ENCODE assay signal across 24 cellular contexts in genomic region chr2:126803422-126803775, GRCh38.
"Had no signal": no experiment of that assay in that cellular context is flagged by ENCODE, and none has a peak within 500 bp of the region (broad histone marks: within the 10 kb centered on the region; RNA-seq: fewer than 3 reads in every experiment).

No MANE protein-coding gene starts in this region.

- H3K27me3 ChIP-seq: colonic mucosa, pancreas, right lobe of liver, testis, uterus had no signal

- H3K4me1 Mint-ChIP-seq: immature natural killer cell, memory B cell, natural killer cell had no signal

- H3K27ac Mint-ChIP-seq: immature natural killer cell, memory B cell, natural killer cell, type B pancreatic cell had no signal

- H3K4me1 ChIP-seq: colonic mucosa, pancreas, right lobe of liver, testis, tibial artery, uterus had no signal

- H3K4me3 ChIP-seq: colonic mucosa, lung, pancreas, right lobe of liver, smooth muscle cell, tibial artery, uterus had no signal

- H3K9me3 ChIP-seq: colonic mucosa, pancreas, right lobe of liver, testis, tibial artery, uterus had no signal

- ATAC-seq: natural killer cell, pancreas, right lobe of liver had no signal

- H3K27me3 Mint-ChIP-seq: memory B cell had no signal

- H3K36me3 ChIP-seq: colonic mucosa, pancreas, right lobe of liver, tibial artery, uterus had no signal

- H3K36me3 Mint-ChIP-seq: immature natural killer cell, memory B cell, natural killer cell, type B pancreatic cell had no signal

- H3K4me3 Mint-ChIP-seq: immature natural killer cell, memory B cell, natural killer cell, type B pancreatic cell had no signal

- DNase-seq: dermis blood vessel endothelial cell; effector memory CD4-positive, alpha-beta T cell; erythroblast; hypothalamus; immature natural killer cell; natural killer cell; occipital lobe; pancreas; retina; right lobe of liver; stimulated activated CD4-positive, alpha-beta T cell treated with anti-CD3 and anti-CD28 coated beads, Interleukin-12 subunit alpha, Interleukin-12 subunit beta, amount 100 ng/mL, for 4 hours; stimulated activated CD4-positive, alpha-beta T cell treated with anti-CD3 and anti-CD28 coated beads, Interleukin-1b, Interleukin-23, amount 100 ng/mL, for 48 hours; stimulated activated CD4-positive, alpha-beta T cell treated with anti-CD3 and anti-CD28 coated beads, Interleukin-4, amount 100 ng/mL, for 1 hour; stimulated activated CD8-positive, alpha-beta memory T cell treated with anti-CD3 and anti-CD28 coated beads, Interleukin-4, amount 100 ng/mL, for 48 hours; stimulated activated naive CD4-positive, alpha-beta T cell; substantia nigra; testis; tibial artery; uterus had no signal

- H3K27ac ChIP-seq: colonic mucosa, pancreas, right lobe of liver, testis, tibial artery, uterus had no signal

- H3K9me3 Mint-ChIP-seq: memory B cell, natural killer cell, type B pancreatic cell had no signal

- H3K4me2 ChIP-seq: smooth muscle cell had no signal
